ENCODE assay signal across 1 cellular context in genomic region chr18:69935319-69936190, GRCh38.
TF ChIP-seq lines count a peak whose summit lies in the region.

No MANE protein-coding gene starts in this region.

TF ChIP-seq in GM12878, 131 proteins besides CTCF, POLR2A, EP300 and RAD21 (continued from another document and continues in another):
- TF ChIP-seq, protein P1, sequence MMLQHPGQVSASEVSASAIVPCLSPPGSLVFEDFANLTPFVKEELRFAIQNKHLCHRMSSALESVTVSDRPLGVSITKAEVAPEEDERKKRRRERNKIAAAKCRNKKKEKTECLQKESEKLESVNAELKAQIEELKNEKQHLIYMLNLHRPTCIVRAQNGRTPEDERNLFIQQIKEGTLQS (IDR thresholded peaks at IDR 0.05; ENCODE audit: borderline replicate concordance, extremely low read depth, low read depth, low read length): no peak
- TF ChIP-seq EZH2 (IDR thresholded peaks at IDR 0.05; ENCODE audit: borderline replicate concordance, control insufficient read depth, low read depth, low read length) (no peak), CREM (IDR thresholded peaks at IDR 0.05; ENCODE audit: low read depth) (peak; percentile 85), TCF7 (IDR thresholded peaks at IDR 0.05; ENCODE audit: borderline replicate concordance) (0 out of 2 replicates have a peak, but pooled peaks have one; percentile 56), CBX5 (IDR thresholded peaks at IDR 0.05; ENCODE audit: low read depth) (peak; percentile 91; the same call in 1 of the 2 replicates), TCF3 (IDR thresholded peaks at IDR 0.05; ENCODE audit: borderline replicate concordance, insufficient read depth, low read depth, low read length) (peak; percentile 97), POU2F2 (IDR thresholded peaks at IDR 0.05; ENCODE audit: borderline replicate concordance, low read depth, low read length) (peak; percentile 85; the same call in 2 of the 3 replicates), RCOR1 (conservative IDR thresholded peaks at IDR 0.05; ENCODE audit: low read depth, low read length) (no peak), ZSCAN29 (IDR thresholded peaks at IDR 0.05) (0 out of 2 replicates have a peak, but pooled peaks have one; percentile 15), RB1 (IDR thresholded peaks at IDR 0.05; ENCODE audit: borderline replicate concordance) (no peak), ATF2 (IDR thresholded peaks at IDR 0.05; ENCODE audit: low read length) (peak; percentile 93), PBX3 (IDR thresholded peaks at IDR 0.05; ENCODE audit: insufficient replicate concordance, low read depth, low read length) (peak; percentile 65), ZNF592 (IDR thresholded peaks at IDR 0.05) (no peak), SRF (IDR thresholded peaks at IDR 0.05; ENCODE audit: low read depth in 2 of 2, low read length in 2 of 2) (no peak), USF2 (IDR thresholded peaks at IDR 0.05; ENCODE audit: borderline replicate concordance, low read depth, low read length) (no peak), FOXK2 (IDR thresholded peaks at IDR 0.05) (no peak), SMAD1 (IDR thresholded peaks at IDR 0.05; ENCODE audit: low read depth, partially characterized antibody) (no peak), ZNF622 (IDR thresholded peaks at IDR 0.05) (no peak), SIN3A (IDR thresholded peaks at IDR 0.05; ENCODE audit: low read depth, low read length) (peak; percentile 33; the same call in 1 of the 2 replicates), ZNF274 (IDR thresholded peaks at IDR 0.05; ENCODE audit: insufficient read depth, insufficient read length) (no peak), HCFC1 (IDR thresholded peaks at IDR 0.05; ENCODE audit: low read length) (no peak), GABPA (IDR thresholded peaks at IDR 0.05; ENCODE audit: low read depth) (no peak), BHLHE40 (IDR thresholded peaks at IDR 0.05; ENCODE audit: borderline replicate concordance in 1 of 2, low read depth in 2 of 2, low read length in 1 of 2) (peak; percentile 74 to 89; a peak in 3 of 4 replicates), JUND (IDR thresholded peaks at IDR 0.05; ENCODE audit: low read depth, low read length) (no peak), ZBTB40 (IDR thresholded peaks at IDR 0.05; ENCODE audit: borderline replicate concordance) (no peak), REST (IDR thresholded peaks at IDR 0.05; ENCODE audit: low read depth, low read length) (no peak)
- TF ChIP-seq, protein P2, sequence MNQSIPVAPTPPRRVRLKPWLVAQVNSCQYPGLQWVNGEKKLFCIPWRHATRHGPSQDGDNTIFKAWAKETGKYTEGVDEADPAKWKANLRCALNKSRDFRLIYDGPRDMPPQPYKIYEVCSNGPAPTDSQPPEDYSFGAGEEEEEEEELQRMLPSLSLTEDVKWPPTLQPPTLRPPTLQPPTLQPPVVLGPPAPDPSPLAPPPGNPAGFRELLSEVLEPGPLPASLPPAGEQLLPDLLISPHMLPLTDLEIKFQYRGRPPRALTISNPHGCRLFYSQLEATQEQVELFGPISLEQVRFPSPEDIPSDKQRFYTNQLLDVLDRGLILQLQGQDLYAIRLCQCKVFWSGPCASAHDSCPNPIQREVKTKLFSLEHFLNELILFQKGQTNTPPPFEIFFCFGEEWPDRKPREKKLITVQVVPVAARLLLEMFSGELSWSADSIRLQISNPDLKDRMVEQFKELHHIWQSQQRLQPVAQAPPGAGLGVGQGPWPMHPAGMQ (IDR thresholded peaks at IDR 0.05; ENCODE audit: borderline replicate concordance): peak; percentile 30; the same call in 1 of the 2 replicates
- TF ChIP-seq, protein P3, sequence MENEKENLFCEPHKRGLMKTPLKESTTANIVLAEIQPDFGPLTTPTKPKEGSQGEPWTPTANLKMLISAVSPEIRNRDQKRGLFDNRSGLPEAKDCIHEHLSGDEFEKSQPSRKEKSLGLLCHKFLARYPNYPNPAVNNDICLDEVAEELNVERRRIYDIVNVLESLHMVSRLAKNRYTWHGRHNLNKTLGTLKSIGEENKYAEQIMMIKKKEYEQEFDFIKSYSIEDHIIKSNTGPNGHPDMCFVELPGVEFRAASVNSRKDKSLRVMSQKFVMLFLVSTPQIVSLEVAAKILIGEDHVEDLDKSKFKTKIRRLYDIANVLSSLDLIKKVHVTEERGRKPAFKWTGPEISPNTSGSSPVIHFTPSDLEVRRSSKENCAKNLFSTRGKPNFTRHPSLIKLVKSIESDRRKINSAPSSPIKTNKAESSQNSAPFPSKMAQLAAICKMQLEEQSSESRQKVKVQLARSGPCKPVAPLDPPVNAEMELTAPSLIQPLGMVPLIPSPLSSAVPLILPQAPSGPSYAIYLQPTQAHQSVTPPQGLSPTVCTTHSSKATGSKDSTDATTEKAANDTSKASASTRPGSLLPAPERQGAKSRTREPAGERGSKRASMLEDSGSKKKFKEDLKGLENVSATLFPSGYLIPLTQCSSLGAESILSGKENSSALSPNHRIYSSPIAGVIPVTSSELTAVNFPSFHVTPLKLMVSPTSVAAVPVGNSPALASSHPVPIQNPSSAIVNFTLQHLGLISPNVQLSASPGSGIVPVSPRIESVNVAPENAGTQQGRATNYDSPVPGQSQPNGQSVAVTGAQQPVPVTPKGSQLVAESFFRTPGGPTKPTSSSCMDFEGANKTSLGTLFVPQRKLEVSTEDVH (IDR thresholded peaks at IDR 0.05; ENCODE audit: low read depth, partially characterized antibody): no peak
- TF ChIP-seq, protein P4, sequence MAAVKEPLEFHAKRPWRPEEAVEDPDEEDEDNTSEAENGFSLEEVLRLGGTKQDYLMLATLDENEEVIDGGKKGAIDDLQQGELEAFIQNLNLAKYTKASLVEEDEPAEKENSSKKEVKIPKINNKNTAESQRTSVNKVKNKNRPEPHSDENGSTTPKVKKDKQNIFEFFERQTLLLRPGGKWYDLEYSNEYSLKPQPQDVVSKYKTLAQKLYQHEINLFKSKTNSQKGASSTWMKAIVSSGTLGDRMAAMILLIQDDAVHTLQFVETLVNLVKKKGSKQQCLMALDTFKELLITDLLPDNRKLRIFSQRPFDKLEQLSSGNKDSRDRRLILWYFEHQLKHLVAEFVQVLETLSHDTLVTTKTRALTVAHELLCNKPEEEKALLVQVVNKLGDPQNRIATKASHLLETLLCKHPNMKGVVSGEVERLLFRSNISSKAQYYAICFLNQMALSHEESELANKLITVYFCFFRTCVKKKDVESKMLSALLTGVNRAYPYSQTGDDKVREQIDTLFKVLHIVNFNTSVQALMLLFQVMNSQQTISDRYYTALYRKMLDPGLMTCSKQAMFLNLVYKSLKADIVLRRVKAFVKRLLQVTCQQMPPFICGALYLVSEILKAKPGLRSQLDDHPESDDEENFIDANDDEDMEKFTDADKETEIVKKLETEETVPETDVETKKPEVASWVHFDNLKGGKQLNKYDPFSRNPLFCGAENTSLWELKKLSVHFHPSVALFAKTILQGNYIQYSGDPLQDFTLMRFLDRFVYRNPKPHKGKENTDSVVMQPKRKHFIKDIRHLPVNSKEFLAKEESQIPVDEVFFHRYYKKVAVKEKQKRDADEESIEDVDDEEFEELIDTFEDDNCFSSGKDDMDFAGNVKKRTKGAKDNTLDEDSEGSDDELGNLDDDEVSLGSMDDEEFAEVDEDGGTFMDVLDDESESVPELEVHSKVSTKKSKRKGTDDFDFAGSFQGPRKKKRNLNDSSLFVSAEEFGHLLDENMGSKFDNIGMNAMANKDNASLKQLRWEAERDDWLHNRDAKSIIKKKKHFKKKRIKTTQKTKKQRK (IDR thresholded peaks at IDR 0.05; ENCODE audit: low read depth, low read length): no peak
